Comparison of ENCODE assay signal across 1 cellular context in the genomic region with DNA sequence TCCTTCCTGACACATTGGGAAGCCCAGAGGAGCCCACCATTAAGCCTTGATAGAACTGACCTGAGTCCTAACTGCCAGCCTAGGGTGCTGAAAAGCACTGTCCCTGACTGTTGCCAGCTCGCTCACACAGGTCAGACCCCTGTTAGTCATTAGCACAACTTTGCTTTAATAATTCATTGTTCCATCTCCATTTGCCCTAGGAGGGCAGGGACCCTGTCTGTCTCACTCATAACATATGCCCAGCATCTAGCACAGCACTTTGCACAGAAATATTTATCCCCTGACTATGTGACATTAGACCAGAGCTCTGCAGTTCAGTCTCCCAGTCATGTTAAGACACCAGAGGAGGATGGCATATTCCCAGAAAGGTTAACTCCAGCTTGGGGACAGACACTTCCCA.
TF ChIP-seq lines count a peak whose summit lies in the region.

No MANE protein-coding gene starts in this region.

TF ChIP-seq in A549, 52 proteins besides CTCF, POLR2A, EP300 and RAD21:
- TF ChIP-seq SMC3 (IDR thresholded peaks at IDR 0.05) (no peak), HEYL (CRISPR knock-in tag; IDR thresholded peaks at IDR 0.05) (no peak)
- TF ChIP-seq, protein P1, sequence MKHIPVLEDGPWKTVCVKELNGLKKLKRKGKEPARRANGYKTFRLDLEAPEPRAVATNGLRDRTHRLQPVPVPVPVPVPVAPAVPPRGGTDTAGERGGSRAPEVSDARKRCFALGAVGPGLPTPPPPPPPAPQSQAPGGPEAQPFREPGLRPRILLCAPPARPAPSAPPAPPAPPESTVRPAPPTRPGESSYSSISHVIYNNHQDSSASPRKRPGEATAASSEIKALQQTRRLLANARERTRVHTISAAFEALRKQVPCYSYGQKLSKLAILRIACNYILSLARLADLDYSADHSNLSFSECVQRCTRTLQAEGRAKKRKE (CRISPR knock-in tag; IDR thresholded peaks at IDR 0.05; ENCODE audit: low read depth), result no peak
TF ChIP-seq in A549: peak in this region for 0.
